In the genomic region with DNA sequence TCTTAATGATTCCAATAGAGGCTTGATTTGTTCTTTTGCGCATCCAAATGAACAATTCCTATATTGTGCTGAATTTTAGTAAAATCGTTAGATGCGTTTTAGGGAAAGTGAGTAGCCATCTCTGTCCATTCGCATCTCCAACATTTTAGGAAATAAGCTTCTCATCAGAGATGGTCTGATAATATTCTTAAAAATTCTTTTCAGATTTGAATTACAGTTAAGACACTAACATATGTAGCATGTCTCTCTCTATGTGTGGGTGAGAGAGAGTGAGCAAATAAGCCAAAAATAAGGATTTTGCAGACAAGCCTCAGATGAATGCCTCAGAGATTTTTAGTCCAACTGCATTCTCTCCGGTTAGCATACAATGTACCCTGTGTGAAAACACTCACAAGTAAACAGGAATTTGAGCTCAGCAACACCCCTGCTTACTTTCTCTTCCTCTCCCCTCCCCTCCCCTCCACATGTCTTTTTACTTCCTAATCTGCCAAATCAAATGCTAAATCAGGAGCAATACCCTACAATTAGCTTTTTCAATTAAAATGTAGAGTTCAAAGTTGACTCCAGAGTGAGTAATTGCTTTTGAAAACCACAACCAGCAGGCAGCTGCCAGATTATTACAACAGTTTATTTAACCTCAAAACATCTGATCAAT, we compare ENCODE assay signal across 14 cellular contexts.
DNase-seq lines count a peak whose midpoint lies in the region; ATAC-seq, FAIRE-seq and TF ChIP-seq lines count a peak whose summit lies in the region.
"Had no signal": no experiment of that assay in that cellular context is flagged by ENCODE, and none has a peak within 500 bp of the region (broad histone marks: within the 10 kb centered on the region; RNA-seq: fewer than 3 reads in every experiment).

No MANE protein-coding gene starts in this region.

- H3K4me2 ChIP-seq in Loucy (ENCODE audit: low read depth, low read length, poor library complexity, severe bottlenecking) = peak overlapping the region; percentile 36

- TF ChIP-seq POLR2A in GM12892 (IDR thresholded peaks at IDR 0.05; ENCODE audit: low read depth, low read length) = no peak

- H3K27ac ChIP-seq in right cardiac atrium (ENCODE audit: low read length) = peak overlapping the region; percentile 58

- H3K9me3 ChIP-seq in Loucy (ENCODE audit: insufficient read depth, low read depth, low read length) (no peaks in the 10 kb centered on the region), adipocyte (ENCODE audit: control insufficient read depth, low read length) (no peaks in the 10 kb centered on the region), right cardiac atrium (ENCODE audit: control insufficient read depth, low read length) (no peaks in the 10 kb centered on the region)

- no peak for TF ChIP-seq CTCF in Loucy (conservative IDR thresholded peaks at IDR 0.05; ENCODE audit: low read length)

- H3K4me1 ChIP-seq in Loucy (ENCODE audit: insufficient read depth, low read length, poor library complexity, severe bottlenecking) = peaks cover 22% of the 10 kb centered on the region
- peaks cover 41% of the 10 kb centered on the region for H3K4me1 ChIP-seq in adipocyte (ENCODE audit: control insufficient read depth, insufficient read depth, low read length)
- no peaks in the 10 kb centered on the region for H3K4me1 ChIP-seq in right cardiac atrium (ENCODE audit: control insufficient read depth, insufficient read depth, low read length)

- H3K4me3 ChIP-seq in Loucy (ENCODE audit: low read length, poor library complexity, severe bottlenecking) = no peak overlapping the region
- H3K4me3 ChIP-seq in adipocyte (ENCODE audit: low read length) = peak overlapping the region; percentile 37
- peak overlapping the region; percentile 32 for H3K4me3 ChIP-seq in right cardiac atrium (ENCODE audit: low read length)

- DNase-seq in adipocyte (ENCODE audit: low read depth) (peak; percentile 38), right cardiac atrium (no peak), superior temporal gyrus (ENCODE audit: extremely low spot score) (peak; percentile 58), mucosa of gallbladder (ENCODE audit: low spot score) (no peak), GM12892 (ENCODE audit: insufficient read length) (no peak)
- DNase-seq: activated CD8-positive, alpha-beta T cell treated with anti-CD3 and anti-CD28 coated beads for 36 hours; activated naive CD8-positive, alpha-beta T cell treated with anti-CD3 and anti-CD28 coated beads, Interleukin-2, amount 10 ng/mL, durations not matched to agents 7 days and 5 days; NCI-H526 treated with DMSO at 0.1 percent for 48 hours; nucleus accumbens; stimulated activated CD4-positive, alpha-beta T cell treated with anti-CD3 and anti-CD28 coated beads, Interleukin-4, amount 100 ng/mL, for 24 hours had no signal

- no peak for FAIRE-seq in GM12892 (lab: Jason Lieb, UNC)
- FAIRE-seq: GM18507 had no signal

- H4K20me1 ChIP-seq in Loucy (ENCODE audit: insufficient read depth, low read length, poor library complexity, severe bottlenecking) = no peaks in the 10 kb centered on the region

- H3K27me3 ChIP-seq in Loucy (ENCODE audit: insufficient read depth, low read length, poor library complexity, severe bottlenecking) = no peaks in the 10 kb centered on the region
- H3K27me3 ChIP-seq in adipocyte (replicated peaks; ENCODE audit: control insufficient read depth, insufficient read depth, low read length) = no peaks in the 10 kb centered on the region
- H3K27me3 ChIP-seq in right cardiac atrium (ENCODE audit: control insufficient read depth, insufficient read depth) = no peaks in the 10 kb centered on the region

- intact Hi-C loops in right cardiac atrium (cut with DNase I) = loop anchor here in 1 of 4 donors (10.0 kb wide), 2 partner anchors 232 to 382 kb away; a partner anchor contains a TSS

- ATAC-seq in right cardiac atrium (peak in 1 of 2 donors; percentile 60), GM19351 (IDR thresholded peaks at IDR 0.05; ENCODE audit: unreplicated experiment) (no peak), GM18909 (IDR thresholded peaks at IDR 0.05; ENCODE audit: poor library complexity, unreplicated experiment) (no peak)
- ATAC-seq: activated CD8-positive, alpha-beta T cell treated with anti-CD3 and anti-CD28 coated beads for 36 hours had no signal

- WGBS in right cardiac atrium = 48% methylated on average over 5 of the region's 5 CpGs

- H3K9ac ChIP-seq in Loucy (ENCODE audit: low read depth, low read length, poor library complexity, severe bottlenecking) (no peak overlapping the region), adipocyte (ENCODE audit: low read length) (no peak overlapping the region)

- no peak overlapping the region for H2AFZ ChIP-seq in Loucy (ENCODE audit: low read length)

- no peaks in the 10 kb centered on the region for H3K79me2 ChIP-seq in Loucy (ENCODE audit: insufficient read depth, low read length)

- no peaks in the 10 kb centered on the region for H3K36me3 ChIP-seq in Loucy (ENCODE audit: insufficient read depth, low read length)
- H3K36me3 ChIP-seq in adipocyte (ENCODE audit: control insufficient read depth, insufficient read depth, low read length, severe bottlenecking) = no peaks in the 10 kb centered on the region

- H3F3A ChIP-seq in Loucy (ENCODE audit: low read depth) = no peaks in the 10 kb centered on the region

- H3K9me2 ChIP-seq in Loucy (replicated peaks; ENCODE audit: low read depth, low read length) = no peaks in the 10 kb centered on the region

Comparison
In these comparisons a context has a peak if more than half of its experiments do, and no peak if none do; other contexts are left out.
1. DNase-seq: peak in adipocyte (single experiment) and superior temporal gyrus (single experiment); none in right cardiac atrium (0 of 3), mucosa of gallbladder (single experiment) and GM12892 (single experiment).